8 cellular contexts compared by ENCODE assay signal in the genomic region with DNA sequence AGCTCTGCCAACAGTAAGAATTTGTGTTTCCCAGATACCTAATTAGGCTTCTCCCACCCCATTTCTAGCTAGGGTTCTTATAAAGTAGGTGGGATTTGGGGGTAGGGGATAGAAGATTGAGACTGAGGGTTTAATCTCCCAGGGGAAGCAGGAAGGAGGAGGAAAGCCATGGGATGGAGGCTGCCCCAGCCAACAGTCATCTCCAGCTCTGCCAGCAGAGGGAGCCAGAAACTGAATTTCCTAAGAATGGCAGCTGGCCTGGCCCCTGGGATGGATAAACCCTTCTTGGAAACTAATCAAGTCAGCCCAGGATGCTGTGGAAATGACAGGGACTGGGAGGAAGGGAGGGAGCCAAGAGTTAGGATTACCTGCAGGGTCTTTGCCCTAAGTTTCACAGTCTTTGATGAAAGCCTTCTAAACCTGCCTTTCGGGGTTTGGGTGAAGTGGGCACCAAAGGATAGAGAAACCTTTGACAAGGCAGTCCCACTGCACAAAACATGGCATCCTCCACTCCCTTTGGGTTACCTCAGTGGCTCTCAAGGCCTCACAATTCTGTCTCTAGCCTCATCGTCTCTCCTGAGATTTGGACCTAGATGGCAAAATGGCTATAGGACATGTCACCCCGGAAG. TPM values are rescaled to one million over a fixed set of nuclear protein-coding genes. Genes with fewer than 3 reads are reported as not detected.
DNase-seq lines count a peak whose midpoint lies in the region; ATAC-seq and TF ChIP-seq lines count a peak whose summit lies in the region.

No MANE protein-coding gene starts in this region.

- H3K36me3 Mint-ChIP-seq in T-helper 17 cell (ENCODE audit: low read depth) (no peaks in the 10 kb centered on the region), MCF 10A (ENCODE audit: insufficient read depth, unreplicated experiment) (no peaks in the 10 kb centered on the region)

- BruUV-seq in MCF 10A (replicated peaks; lab: Mats Ljungman, UMichigan), result no TSS peak

- no peaks in the 10 kb centered on the region for H3K9me3 ChIP-seq in T-helper 17 cell (ENCODE audit: control insufficient read depth, low read length, poor library complexity, severe bottlenecking)

- no peak for DNase-seq in Right ventricle myocardium inferior (ENCODE audit: missing footprints)
- no peak for DNase-seq in cardiac septum (ENCODE audit: low spot score)
- peak; percentile 38 for DNase-seq in NAMALWA (ENCODE audit: low spot score)
- DNase-seq in T-helper 17 cell, result peak in 2 of 3 donors; percentile 12 to 26
- DNase-seq in MCF 10A (ENCODE audit: unreplicated experiment), result peak; percentile 77
- peak; percentile 79 for DNase-seq in islet precursor cell
- peak; percentile 10 for DNase-seq in stimulated activated CD8-positive, alpha-beta memory T cell treated with anti-CD3 and anti-CD28 coated beads, Interleukin-12 subunit alpha, Interleukin-12 subunit beta, amount 100 ng/mL, for 1 hour (ENCODE audit: low read depth)
- DNase-seq in cerebellar cortex (ENCODE audit: low spot score), result no peak

- peak; percentile 57 for ATAC-seq in Right ventricle myocardium inferior
- ATAC-seq in T-helper 17 cell, result no peak

- H3K9me3 Mint-ChIP-seq in MCF 10A (ENCODE audit: unreplicated experiment), result no peaks in the 10 kb centered on the region

- POLR2A ChIA-PET in MCF 10A (lab: Yijun Ruan, JAX), result interaction anchor here (1.0 to 1.1 kb wide), 2 partner anchors 31 to 289 kb away, joined by 3 to 6 read pairs; a partner anchor contains a TSS

- H3K4me3 Mint-ChIP-seq in T-helper 17 cell, result no peak overlapping the region
- H3K4me3 Mint-ChIP-seq in MCF 10A (ENCODE audit: unreplicated experiment), result no peak overlapping the region

- TF ChIP-seq CTCF in MCF 10A (IDR thresholded peaks at IDR 0.05; ENCODE audit: unreplicated experiment), result peak; percentile 73

- no peaks in the 10 kb centered on the region for H3K4me1 Mint-ChIP-seq in T-helper 17 cell
- no peaks in the 10 kb centered on the region for H3K4me1 Mint-ChIP-seq in MCF 10A (ENCODE audit: insufficient read depth, unreplicated experiment)

- intact Hi-C loops in Right ventricle myocardium inferior (cut with DNase I) (loop anchor here (2.0 kb wide), 1 partner anchor 297 kb away; no protein-coding TSS in a partner anchor), cardiac septum (cut with DNase I) (loop anchor here (5.0 to 10.0 kb wide), 2 partner anchors 59 to 297 kb away; a partner anchor contains a TSS), MCF 10A (cut with micrococcal nuclease) (loop anchor here (1.0 kb wide), 1 partner anchor 295 kb away; no protein-coding TSS in a partner anchor)

- CTCF ChIA-PET in MCF 10A (lab: Yijun Ruan, JAX), result interaction anchor here (0.6 to 4.8 kb wide), 23 partner anchors 9 to 1014 kb away, joined by 3 to 25 read pairs (median 4); a partner anchor contains a TSS

- no peaks in the 10 kb centered on the region for H3K27me3 Mint-ChIP-seq in T-helper 17 cell
- peaks cover 45% of the 10 kb centered on the region for H3K27me3 Mint-ChIP-seq in MCF 10A (ENCODE audit: insufficient read depth, unreplicated experiment)

- H3K27ac Mint-ChIP-seq in T-helper 17 cell (no peak overlapping the region), MCF 10A (ENCODE audit: low read depth, unreplicated experiment) (no peak overlapping the region)

RNA-seq across cellular contexts. Expression of a gene that starts 6.7 kb away (rescaled TPM):
- 0.14 TPM for total RNA-seq in Right ventricle myocardium inferior
- 0.08 TPM for total RNA-seq in cardiac septum
- total RNA-seq in T-helper 17 cell, result under 1 TPM in 1 of 2 donors, not detected in 1; 0.10 TPM
- 1.0 and 1.8 TPM in 2 replicates for total RNA-seq in MCF 10A (2022)

RNA-seq across cellular contexts. Expression of a gene that starts 31.5 kb away (rescaled TPM):
- total RNA-seq in Right ventricle myocardium inferior (417 TPM), cardiac septum (413 TPM), T-helper 17 cell (1,000 to 10,000 TPM; 1,445 to 1,548 TPM), MCF 10A (2022) (1,160 and 1,731 TPM in 2 replicates)

Comparison
In these comparisons a context has a peak if more than half of its experiments do, and no peak if none do; other contexts are left out.
1. DNase-seq: peak in NAMALWA (single experiment), T-helper 17 cell (2 of 3), MCF 10A (single experiment), islet precursor cell (single experiment) and stimulated activated CD8-positive, alpha-beta memory T cell treated with anti-CD3 and anti-CD28 coated beads, Interleukin-12 subunit alpha, Interleukin-12 subunit beta, amount 100 ng/mL, for 1 hour (single experiment); none in Right ventricle myocardium inferior (single experiment), cardiac septum (single experiment) and cerebellar cortex (single experiment).